ENCODE assay signal across 8 cellular contexts in genomic region chr1:246797157-246797556, GRCh38.
"Had no signal": no experiment of that assay in that cellular context is flagged by ENCODE, and none has a peak within 500 bp of the region (broad histone marks: within the 10 kb centered on the region; RNA-seq: fewer than 3 reads in every experiment).

No MANE protein-coding gene starts in this region.

- FAIRE-seq: H1, H54 had no signal

- H3K4me3 Mint-ChIP-seq: GM23338, H9 had no signal

- H3K27ac Mint-ChIP-seq: GM23338, H9 had no signal

- ATAC-seq: GM23338 had no signal

- H2AFZ ChIP-seq: GM23338 had no signal

- DNase-seq: H9, HCEC 1CT, IMR-90, KBM-7 had no signal

- H3K4me3 ChIP-seq: GM23338 had no signal

- H3K4me2 ChIP-seq: GM23338 had no signal

- H3K9me3 Mint-ChIP-seq: GM23338 had no signal

- H3K27ac ChIP-seq: HL-60 had no signal
